ENCODE assay signal across 1 cellular context in the genomic region with DNA sequence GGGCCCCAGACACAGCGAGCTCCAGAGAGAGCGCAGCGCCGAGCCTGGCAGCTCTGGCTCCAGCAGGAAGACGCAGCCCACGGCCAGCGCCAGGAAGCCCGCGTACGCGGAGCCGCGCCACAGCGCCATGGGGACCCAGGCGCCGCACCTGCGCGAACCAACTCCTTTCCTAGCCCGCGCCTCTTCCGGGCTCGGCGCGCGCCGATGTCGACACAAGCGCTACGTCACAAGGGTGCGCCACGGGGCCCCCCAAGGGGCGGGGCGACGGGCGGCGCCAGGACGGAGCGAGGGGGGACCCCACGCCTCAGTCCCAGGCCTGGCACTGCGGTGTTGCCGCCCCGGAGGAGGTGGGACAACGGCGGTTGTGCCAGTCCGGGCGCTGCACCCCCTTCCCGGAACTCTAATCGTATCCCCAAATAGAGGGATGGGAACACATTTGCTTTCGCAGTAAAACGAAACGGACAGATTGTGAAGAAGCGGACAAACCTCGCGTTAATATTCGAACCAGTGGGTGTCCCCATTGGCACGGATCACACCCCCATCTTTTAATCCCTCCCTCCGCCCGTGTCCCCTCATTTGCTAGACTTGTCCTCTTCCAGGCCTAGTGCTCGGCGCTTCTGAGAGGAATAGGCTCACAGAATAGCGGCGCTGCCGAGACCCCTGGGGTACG.
TF ChIP-seq lines count a peak whose summit lies in the region.

A gene (minus strand): TSS at position 196 of the 670 bp plus-strand sequence. CDS start 67 bp downstream, at position 129.

TF ChIP-seq in HEK293, 187 proteins besides CTCF, POLR2A, EP300 and RAD21 (continued from another document and continues in another):
- TF ChIP-seq ZNF707 (tag by site-specific recombination; IDR thresholded peaks at IDR 0.05) = no peak
- no peak for TF ChIP-seq ZNF211 (tag by site-specific recombination; IDR thresholded peaks at IDR 0.05; ENCODE audit: low read depth)
- TF ChIP-seq WT1 (tag by site-specific recombination; IDR thresholded peaks at IDR 0.05) = peak; percentile 74
- no peak for TF ChIP-seq ZNF132 (tag by site-specific recombination; IDR thresholded peaks at IDR 0.05; ENCODE audit: borderline replicate concordance)
- no peak for TF ChIP-seq ZNF274 (IDR thresholded peaks at IDR 0.05; ENCODE audit: low read length)
- TF ChIP-seq ZNF274 (tag by site-specific recombination; IDR thresholded peaks at IDR 0.05; ENCODE audit: borderline replicate concordance) = no peak
- peak; percentile 33; the same call in 1 of the 2 replicates for TF ChIP-seq ZSCAN16 (tag by site-specific recombination; IDR thresholded peaks at IDR 0.05)
- TF ChIP-seq ZNF514 (tag by site-specific recombination; IDR thresholded peaks at IDR 0.05) = no peak
- no peak for TF ChIP-seq SETDB1 (IDR thresholded peaks at IDR 0.05; ENCODE audit: insufficient read length, low read length)
- TF ChIP-seq, protein P1, sequence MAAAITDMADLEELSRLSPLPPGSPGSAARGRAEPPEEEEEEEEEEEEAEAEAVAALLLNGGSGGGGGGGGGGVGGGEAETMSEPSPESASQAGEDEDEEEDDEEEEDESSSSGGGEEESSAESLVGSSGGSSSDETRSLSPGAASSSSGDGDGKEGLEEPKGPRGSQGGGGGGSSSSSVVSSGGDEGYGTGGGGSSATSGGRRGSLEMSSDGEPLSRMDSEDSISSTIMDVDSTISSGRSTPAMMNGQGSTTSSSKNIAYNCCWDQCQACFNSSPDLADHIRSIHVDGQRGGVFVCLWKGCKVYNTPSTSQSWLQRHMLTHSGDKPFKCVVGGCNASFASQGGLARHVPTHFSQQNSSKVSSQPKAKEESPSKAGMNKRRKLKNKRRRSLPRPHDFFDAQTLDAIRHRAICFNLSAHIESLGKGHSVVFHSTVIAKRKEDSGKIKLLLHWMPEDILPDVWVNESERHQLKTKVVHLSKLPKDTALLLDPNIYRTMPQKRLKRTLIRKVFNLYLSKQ (tag by site-specific recombination; IDR thresholded peaks at IDR 0.05; ENCODE audit: borderline replicate concordance) = peak; percentile 34; the same call in 1 of the 2 replicates
- TF ChIP-seq ZNF529 (tag by site-specific recombination; IDR thresholded peaks at IDR 0.05; ENCODE audit: insufficient replicate concordance) = no peak
- peak; percentile 41; the same call in 1 of the 2 replicates for TF ChIP-seq MYNN (tag by site-specific recombination; IDR thresholded peaks at IDR 0.05; ENCODE audit: borderline replicate concordance)
- TF ChIP-seq, protein P2, sequence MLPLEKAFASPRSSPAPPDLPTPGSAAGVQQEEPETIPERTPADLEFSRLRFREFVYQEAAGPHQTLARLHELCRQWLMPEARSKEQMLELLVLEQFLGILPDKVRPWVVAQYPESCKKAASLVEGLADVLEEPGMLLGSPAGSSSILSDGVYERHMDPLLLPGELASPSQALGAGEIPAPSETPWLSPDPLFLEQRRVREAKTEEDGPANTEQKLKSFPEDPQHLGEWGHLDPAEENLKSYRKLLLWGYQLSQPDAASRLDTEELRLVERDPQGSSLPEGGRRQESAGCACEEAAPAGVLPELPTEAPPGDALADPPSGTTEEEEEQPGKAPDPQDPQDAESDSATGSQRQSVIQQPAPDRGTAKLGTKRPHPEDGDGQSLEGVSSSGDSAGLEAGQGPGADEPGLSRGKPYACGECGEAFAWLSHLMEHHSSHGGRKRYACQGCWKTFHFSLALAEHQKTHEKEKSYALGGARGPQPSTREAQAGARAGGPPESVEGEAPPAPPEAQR (tag by site-specific recombination; IDR thresholded peaks at IDR 0.05) = peak; percentile 33; the same call in 1 of the 2 replicates
- no peak for TF ChIP-seq HOXA7 (CRISPR knock-in tag; IDR thresholded peaks at IDR 0.05; ENCODE audit: borderline replicate concordance)
- TF ChIP-seq, protein P3, sequence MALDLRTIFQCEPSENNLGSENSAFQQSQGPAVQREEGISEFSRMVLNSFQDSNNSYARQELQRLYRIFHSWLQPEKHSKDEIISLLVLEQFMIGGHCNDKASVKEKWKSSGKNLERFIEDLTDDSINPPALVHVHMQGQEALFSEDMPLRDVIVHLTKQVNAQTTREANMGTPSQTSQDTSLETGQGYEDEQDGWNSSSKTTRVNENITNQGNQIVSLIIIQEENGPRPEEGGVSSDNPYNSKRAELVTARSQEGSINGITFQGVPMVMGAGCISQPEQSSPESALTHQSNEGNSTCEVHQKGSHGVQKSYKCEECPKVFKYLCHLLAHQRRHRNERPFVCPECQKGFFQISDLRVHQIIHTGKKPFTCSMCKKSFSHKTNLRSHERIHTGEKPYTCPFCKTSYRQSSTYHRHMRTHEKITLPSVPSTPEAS (tag by site-specific recombination; IDR thresholded peaks at IDR 0.05) = peak; percentile 65
- TF ChIP-seq, protein P4, sequence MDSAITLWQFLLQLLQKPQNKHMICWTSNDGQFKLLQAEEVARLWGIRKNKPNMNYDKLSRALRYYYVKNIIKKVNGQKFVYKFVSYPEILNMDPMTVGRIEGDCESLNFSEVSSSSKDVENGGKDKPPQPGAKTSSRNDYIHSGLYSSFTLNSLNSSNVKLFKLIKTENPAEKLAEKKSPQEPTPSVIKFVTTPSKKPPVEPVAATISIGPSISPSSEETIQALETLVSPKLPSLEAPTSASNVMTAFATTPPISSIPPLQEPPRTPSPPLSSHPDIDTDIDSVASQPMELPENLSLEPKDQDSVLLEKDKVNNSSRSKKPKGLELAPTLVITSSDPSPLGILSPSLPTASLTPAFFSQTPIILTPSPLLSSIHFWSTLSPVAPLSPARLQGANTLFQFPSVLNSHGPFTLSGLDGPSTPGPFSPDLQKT (IDR thresholded peaks at IDR 0.05; ENCODE audit: borderline replicate concordance, low read depth, low read length) = no peak
- TF ChIP-seq, protein P5, sequence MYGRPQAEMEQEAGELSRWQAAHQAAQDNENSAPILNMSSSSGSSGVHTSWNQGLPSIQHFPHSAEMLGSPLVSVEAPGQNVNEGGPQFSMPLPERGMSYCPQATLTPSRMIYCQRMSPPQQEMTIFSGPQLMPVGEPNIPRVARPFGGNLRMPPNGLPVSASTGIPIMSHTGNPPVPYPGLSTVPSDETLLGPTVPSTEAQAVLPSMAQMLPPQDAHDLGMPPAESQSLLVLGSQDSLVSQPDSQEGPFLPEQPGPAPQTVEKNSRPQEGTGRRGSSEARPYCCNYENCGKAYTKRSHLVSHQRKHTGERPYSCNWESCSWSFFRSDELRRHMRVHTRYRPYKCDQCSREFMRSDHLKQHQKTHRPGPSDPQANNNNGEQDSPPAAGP (tag by site-specific recombination; IDR thresholded peaks at IDR 0.05) = peak; percentile 99
- no peak for TF ChIP-seq TCF7L2 (IDR thresholded peaks at IDR 0.05; ENCODE audit: borderline replicate concordance, low read depth, low read length)
- TF ChIP-seq, protein P6, sequence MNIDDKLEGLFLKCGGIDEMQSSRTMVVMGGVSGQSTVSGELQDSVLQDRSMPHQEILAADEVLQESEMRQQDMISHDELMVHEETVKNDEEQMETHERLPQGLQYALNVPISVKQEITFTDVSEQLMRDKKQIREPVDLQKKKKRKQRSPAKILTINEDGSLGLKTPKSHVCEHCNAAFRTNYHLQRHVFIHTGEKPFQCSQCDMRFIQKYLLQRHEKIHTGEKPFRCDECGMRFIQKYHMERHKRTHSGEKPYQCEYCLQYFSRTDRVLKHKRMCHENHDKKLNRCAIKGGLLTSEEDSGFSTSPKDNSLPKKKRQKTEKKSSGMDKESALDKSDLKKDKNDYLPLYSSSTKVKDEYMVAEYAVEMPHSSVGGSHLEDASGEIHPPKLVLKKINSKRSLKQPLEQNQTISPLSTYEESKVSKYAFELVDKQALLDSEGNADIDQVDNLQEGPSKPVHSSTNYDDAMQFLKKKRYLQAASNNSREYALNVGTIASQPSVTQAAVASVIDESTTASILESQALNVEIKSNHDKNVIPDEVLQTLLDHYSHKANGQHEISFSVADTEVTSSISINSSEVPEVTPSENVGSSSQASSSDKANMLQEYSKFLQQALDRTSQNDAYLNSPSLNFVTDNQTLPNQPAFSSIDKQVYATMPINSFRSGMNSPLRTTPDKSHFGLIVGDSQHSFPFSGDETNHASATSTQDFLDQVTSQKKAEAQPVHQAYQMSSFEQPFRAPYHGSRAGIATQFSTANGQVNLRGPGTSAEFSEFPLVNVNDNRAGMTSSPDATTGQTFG (tag by site-specific recombination; IDR thresholded peaks at IDR 0.05; ENCODE audit: borderline replicate concordance) = peak; percentile 91; the same call in 1 of the 2 replicates
- TF ChIP-seq ZXDB (tag by site-specific recombination; IDR thresholded peaks at IDR 0.05) = peak; percentile 98
- TF ChIP-seq, protein P7, sequence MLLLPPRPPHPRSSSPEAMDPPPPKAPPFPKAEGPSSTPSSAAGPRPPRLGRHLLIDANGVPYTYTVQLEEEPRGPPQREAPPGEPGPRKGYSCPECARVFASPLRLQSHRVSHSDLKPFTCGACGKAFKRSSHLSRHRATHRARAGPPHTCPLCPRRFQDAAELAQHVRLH (tag by site-specific recombination; IDR thresholded peaks at IDR 0.05) = peak; percentile 84
- TF ChIP-seq ZNF837 (tag by site-specific recombination; IDR thresholded peaks at IDR 0.05) = no peak
- peak; percentile 98 for TF ChIP-seq ZFP37 (tag by site-specific recombination; IDR thresholded peaks at IDR 0.05)
- TF ChIP-seq ZNF239 (tag by site-specific recombination; IDR thresholded peaks at IDR 0.05) = peak; percentile 42
- TF ChIP-seq ZNF155 (tag by site-specific recombination; IDR thresholded peaks at IDR 0.05) = no peak
- peak; percentile 44; the same call in 1 of the 2 replicates for TF ChIP-seq ZNF792 (tag by site-specific recombination; IDR thresholded peaks at IDR 0.05)
- TF ChIP-seq SP3 (tag by site-specific recombination; IDR thresholded peaks at IDR 0.05) = peak; percentile 99
- peak; percentile 85 for TF ChIP-seq ZNF335 (tag by site-specific recombination; conservative IDR thresholded peaks at IDR 0.05)
- no peak for TF ChIP-seq ZNF654 (tag by site-specific recombination; IDR thresholded peaks at IDR 0.05; ENCODE audit: low read depth)
- TF ChIP-seq ZNF843 (tag by site-specific recombination; IDR thresholded peaks at IDR 0.05) = peak; percentile 71
- TF ChIP-seq, protein P8, sequence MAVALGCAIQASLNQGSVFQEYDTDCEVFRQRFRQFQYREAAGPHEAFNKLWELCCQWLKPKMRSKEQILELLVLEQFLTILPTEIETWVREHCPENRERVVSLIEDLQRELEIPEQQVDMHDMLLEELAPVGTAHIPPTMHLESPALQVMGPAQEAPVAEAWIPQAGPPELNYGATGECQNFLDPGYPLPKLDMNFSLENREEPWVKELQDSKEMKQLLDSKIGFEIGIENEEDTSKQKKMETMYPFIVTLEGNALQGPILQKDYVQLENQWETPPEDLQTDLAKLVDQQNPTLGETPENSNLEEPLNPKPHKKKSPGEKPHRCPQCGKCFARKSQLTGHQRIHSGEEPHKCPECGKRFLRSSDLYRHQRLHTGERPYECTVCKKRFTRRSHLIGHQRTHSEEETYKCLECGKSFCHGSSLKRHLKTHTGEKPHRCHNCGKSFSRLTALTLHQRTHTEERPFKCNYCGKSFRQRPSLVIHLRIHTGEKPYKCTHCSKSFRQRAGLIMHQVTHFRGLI (tag by site-specific recombination; IDR thresholded peaks at IDR 0.05) = peak; percentile 66; the same call in 1 of the 2 replicates
- TF ChIP-seq EGR2 (tag by site-specific recombination; IDR thresholded peaks at IDR 0.05; ENCODE audit: low read depth) = peak; percentile 56
- peak; percentile 95 for TF ChIP-seq ZFP69B (tag by site-specific recombination; IDR thresholded peaks at IDR 0.05)
- peak; percentile 85 for TF ChIP-seq ZBTB48 (tag by site-specific recombination; IDR thresholded peaks at IDR 0.05)
- peak; percentile 13; the same call in 1 of the 2 replicates for TF ChIP-seq ZNF138 (tag by site-specific recombination; IDR thresholded peaks at IDR 0.05; ENCODE audit: borderline replicate concordance)
- TF ChIP-seq GLIS1 (tag by site-specific recombination; IDR thresholded peaks at IDR 0.05) = peak; percentile 83
- TF ChIP-seq ZNF48 (tag by site-specific recombination; IDR thresholded peaks at IDR 0.05) = no peak
- 0 out of 2 replicates have a peak, but pooled peaks have one; percentile 27 for TF ChIP-seq ZNF558 (tag by site-specific recombination; IDR thresholded peaks at IDR 0.05)
- TF ChIP-seq, protein P9, sequence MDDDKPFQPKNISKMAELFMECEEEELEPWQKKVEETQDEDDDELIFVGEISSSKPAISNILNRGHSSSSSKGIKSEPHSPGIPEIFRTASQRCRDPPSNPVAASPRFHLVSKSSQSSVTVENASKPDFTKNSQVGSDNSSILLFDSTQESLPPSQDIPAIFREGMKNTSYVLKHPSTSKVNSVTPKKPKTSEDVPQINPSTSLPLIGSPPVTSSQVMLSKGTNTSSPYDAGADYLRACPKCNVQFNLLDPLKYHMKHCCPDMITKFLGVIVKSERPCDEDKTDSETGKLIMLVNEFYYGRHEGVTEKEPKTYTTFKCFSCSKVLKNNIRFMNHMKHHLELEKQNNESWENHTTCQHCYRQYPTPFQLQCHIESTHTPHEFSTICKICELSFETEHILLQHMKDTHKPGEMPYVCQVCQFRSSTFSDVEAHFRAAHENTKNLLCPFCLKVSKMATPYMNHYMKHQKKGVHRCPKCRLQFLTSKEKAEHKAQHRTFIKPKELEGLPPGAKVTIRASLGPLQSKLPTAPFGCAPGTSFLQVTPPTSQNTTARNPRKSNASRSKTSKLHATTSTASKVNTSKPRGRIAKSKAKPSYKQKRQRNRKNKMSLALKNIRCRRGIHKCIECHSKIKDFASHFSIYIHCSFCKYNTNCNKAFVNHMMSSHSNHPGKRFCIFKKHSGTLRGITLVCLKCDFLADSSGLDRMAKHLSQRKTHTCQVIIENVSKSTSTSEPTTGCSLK (tag by site-specific recombination; IDR thresholded peaks at IDR 0.05) = no peak
- TF ChIP-seq, protein P10, sequence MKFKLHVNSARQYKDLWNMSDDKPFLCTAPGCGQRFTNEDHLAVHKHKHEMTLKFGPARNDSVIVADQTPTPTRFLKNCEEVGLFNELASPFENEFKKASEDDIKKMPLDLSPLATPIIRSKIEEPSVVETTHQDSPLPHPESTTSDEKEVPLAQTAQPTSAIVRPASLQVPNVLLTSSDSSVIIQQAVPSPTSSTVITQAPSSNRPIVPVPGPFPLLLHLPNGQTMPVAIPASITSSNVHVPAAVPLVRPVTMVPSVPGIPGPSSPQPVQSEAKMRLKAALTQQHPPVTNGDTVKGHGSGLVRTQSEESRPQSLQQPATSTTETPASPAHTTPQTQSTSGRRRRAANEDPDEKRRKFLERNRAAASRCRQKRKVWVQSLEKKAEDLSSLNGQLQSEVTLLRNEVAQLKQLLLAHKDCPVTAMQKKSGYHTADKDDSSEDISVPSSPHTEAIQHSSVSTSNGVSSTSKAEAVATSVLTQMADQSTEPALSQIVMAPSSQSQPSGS (tag by site-specific recombination; IDR thresholded peaks at IDR 0.05; ENCODE audit: low read depth) = peak; percentile 49
- TF ChIP-seq ZNF510 (tag by site-specific recombination; IDR thresholded peaks at IDR 0.05; ENCODE audit: insufficient replicate concordance) = no peak
